Comparison of ENCODE assay signal across 2 cellular contexts in genomic region chr12:50240792-50241114, GRCh38.
TF ChIP-seq lines count a peak whose summit lies in the region.

No MANE protein-coding gene starts in this region.

TF ChIP-seq in K562, 482 proteins besides CTCF, POLR2A, EP300 and RAD21:
- TF ChIP-seq MYC (IDR thresholded peaks at IDR 0.05; ENCODE audit: low read depth, low read length) (0 out of 2 replicates have a peak, but pooled peaks have one; percentile 7), MYC (CRISPR knock-in tag; IDR thresholded peaks at IDR 0.05; ENCODE audit: borderline replicate concordance, low read depth) (no peak), KDM1A (IDR thresholded peaks at IDR 0.05) (peak; percentile 39 to 43; a peak in 3 of 4 replicates), CEBPB (tag; IDR thresholded peaks at IDR 0.05) (0 out of 2 replicates have a peak, but pooled peaks have one; percentile 22), NFIC (IDR thresholded peaks at IDR 0.05) (peak; percentile 59; the same call in 1 of the 2 replicates), RCOR1 (IDR thresholded peaks at IDR 0.05; ENCODE audit: borderline replicate concordance in 1 of 2, low read depth in 2 of 2, low read length in 2 of 2) (peak in 1 of 2 experiments; percentile 71; a peak in 1 of 4 replicates), NCOR1 (IDR thresholded peaks at IDR 0.05) (peak; percentile 23; the same call in 1 of the 2 replicates), RB1 (IDR thresholded peaks at IDR 0.05; ENCODE audit: low read depth) (no peak), MNT (conservative IDR thresholded peaks at IDR 0.05) (0 out of 4 replicates have a peak, but pooled peaks of 1 of the 2 experiments have one; percentile 27), MEIS2 (IDR thresholded peaks at IDR 0.05; ENCODE audit: partially characterized antibody) (peak; percentile 28), TBL1XR1 (IDR thresholded peaks at IDR 0.05; ENCODE audit: low read length in 2 of 2) (no peak), ZNF592 (IDR thresholded peaks at IDR 0.05) (no peak), PKNOX1 (IDR thresholded peaks at IDR 0.05) (peak; percentile 67), BRF1 (IDR thresholded peaks at IDR 0.05; ENCODE audit: borderline replicate concordance, extremely low read depth, insufficient read length) (no peak), HMBOX1 (IDR thresholded peaks at IDR 0.05) (no peak), EWSR1 (IDR thresholded peaks at IDR 0.05; ENCODE audit: borderline replicate concordance, low read depth, partially characterized antibody) (no peak), ZEB2 (IDR thresholded peaks at IDR 0.05) (0 out of 2 replicates have a peak, but pooled peaks have one; percentile 22), CC2D1A (IDR thresholded peaks at IDR 0.05) (no peak), HDAC1 (IDR thresholded peaks at IDR 0.05) (0 out of 4 replicates have a peak, but pooled peaks of 1 of the 2 experiments have one; percentile 5)

TF ChIP-seq in SK-N-SH treated with all-trans-retinoic acid at 6 μM for 48 hours, 23 proteins besides CTCF, POLR2A, EP300 and RAD21:
- no peak for TF ChIP-seq ZFP30 (CRISPR knock-in tag; IDR thresholded peaks at IDR 0.05)
- TF ChIP-seq ZNF70 (CRISPR knock-in tag; IDR thresholded peaks at IDR 0.05) = no peak
- no peak for TF ChIP-seq TSHZ2 (CRISPR knock-in tag; IDR thresholded peaks at IDR 0.05)
- no peak for TF ChIP-seq SNAI2 (CRISPR knock-in tag; IDR thresholded peaks at IDR 0.05)
- no peak for TF ChIP-seq BACH2 (CRISPR knock-in tag; IDR thresholded peaks at IDR 0.05; ENCODE audit: borderline replicate concordance)
- TF ChIP-seq CREB5 (CRISPR knock-in tag; IDR thresholded peaks at IDR 0.05; ENCODE audit: low read depth) = no peak
- no peak for TF ChIP-seq RARB (CRISPR knock-in tag; IDR thresholded peaks at IDR 0.05)
- no peak for TF ChIP-seq PPARA (CRISPR knock-in tag; IDR thresholded peaks at IDR 0.05; ENCODE audit: borderline replicate concordance)
- TF ChIP-seq TOX (CRISPR knock-in tag; IDR thresholded peaks at IDR 0.05; ENCODE audit: borderline replicate concordance) = no peak
